16 cellular contexts compared by ENCODE assay signal in genomic region chr2:105570757-105571156, GRCh38.
DNase-seq lines count a peak whose midpoint lies in the region; ATAC-seq and TF ChIP-seq lines count a peak whose summit lies in the region.
"Had no signal": no experiment of that assay in that cellular context is flagged by ENCODE, and none has a peak within 500 bp of the region (broad histone marks: within the 10 kb centered on the region; RNA-seq: fewer than 3 reads in every experiment).

No MANE protein-coding gene starts in this region.

- H3K4me1 ChIP-seq in endodermal cell (ENCODE audit: control insufficient read depth, insufficient read depth, low read length) = no peaks in the 10 kb centered on the region
- H3K4me1 ChIP-seq: BE2C, HAP-1 had no signal

- H3K27ac Mint-ChIP-seq in WTC11 (no peak overlapping the region), endodermal cell (no peak overlapping the region)

- POLR2A ChIA-PET in WTC11 (lab: Charles Lee) = no interaction called here
- POLR2A ChIA-PET in GM10248 (lab: Yijun Ruan, JAX) = no interaction called here

- no peak overlapping the region for H3K27ac ChIP-seq in endodermal cell (ENCODE audit: low read depth, low read length)
- H3K27ac ChIP-seq: GM23248 had no signal

- H3K9ac ChIP-seq in endodermal cell (ENCODE audit: extremely low read depth, low read length, poor library complexity, severe bottlenecking) = no peak overlapping the region
- H3K9ac ChIP-seq: GM23248 had no signal

- H3K9me3 Mint-ChIP-seq in WTC11 (no peaks in the 10 kb centered on the region), endodermal cell (no peaks in the 10 kb centered on the region)
- H3K9me3 Mint-ChIP-seq: CD8-positive, alpha-beta memory T cell had no signal

- H3K27me3 Mint-ChIP-seq in WTC11 (ENCODE audit: low read depth) (no peaks in the 10 kb centered on the region; the same call in 1 of the 2 replicates), endodermal cell (ENCODE audit: insufficient read depth) (peaks cover 5% of the 10 kb centered on the region)

- no peaks in the 10 kb centered on the region for H3K36me3 ChIP-seq in endodermal cell (ENCODE audit: control insufficient read depth, insufficient read depth, low read length)
- H3K36me3 ChIP-seq: BE2C, HAP-1 had no signal

- TF ChIP-seq CTCF in WTC11 (IDR thresholded peaks at IDR 0.05) (no peak), endodermal cell (conservative IDR thresholded peaks at IDR 0.05) (peak; percentile 49), GM10248 (IDR thresholded peaks at IDR 0.05; ENCODE audit: control extremely low read depth, extremely low read depth, low read depth, missing control alignments) (no peak)

- H3K9me3 ChIP-seq in endodermal cell (ENCODE audit: control insufficient read depth, low read length) = no peaks in the 10 kb centered on the region
- H3K9me3 ChIP-seq: BE2C, Caco-2, HAP-1 had no signal

- CTCF ChIA-PET in WTC11 (lab: Charles Lee) (no interaction called here), GM10248 (lab: Yijun Ruan, JAX) (no interaction called here)

- no peaks in the 10 kb centered on the region for H3K36me3 Mint-ChIP-seq in WTC11
- H3K36me3 Mint-ChIP-seq in endodermal cell (ENCODE audit: low read depth) = no peaks in the 10 kb centered on the region
- H3K36me3 Mint-ChIP-seq: CD4-positive, CD25-positive, alpha-beta regulatory T cell had no signal

- H3K27me3 ChIP-seq in endodermal cell (ENCODE audit: control insufficient read depth, insufficient read depth, low read length, poor library complexity, severe bottlenecking) = peaks cover 7% of the 10 kb centered on the region

- H3K4me1 Mint-ChIP-seq in WTC11 (peaks cover 11% of the 10 kb centered on the region), endodermal cell (peaks cover 4% of the 10 kb centered on the region)

- WGBS in endodermal cell (ENCODE audit: insufficient coverage in 1 of 2, insufficient read length in 1 of 2), 2 experiments = 93% methylated on average over 4 of the region's 4 CpGs; no CpG with 5 or more reads in 1 of the 2 experiments

- H3K4me3 Mint-ChIP-seq in WTC11 (no peak overlapping the region), endodermal cell (no peak overlapping the region)
- H3K4me3 Mint-ChIP-seq: CD4-positive, CD25-positive, alpha-beta regulatory T cell; CD8-positive, alpha-beta memory T cell had no signal

- peak; percentile 11 for DNase-seq in activated CD8-positive, alpha-beta memory T cell treated with anti-CD3 and anti-CD28 coated beads for 24 hours
- DNase-seq in activated CD8-positive, alpha-beta memory T cell treated with anti-CD3 and anti-CD28 coated beads, Interleukin-2, amount 50 U/mL, for 4 hours = no peak
- DNase-seq in WTC11 (ENCODE audit: low spot score) (no peak), endodermal cell (no peak), germinal center (ENCODE audit: low spot score) (no peak), GM10248 (ENCODE audit: extremely low spot score) (no peak)
- DNase-seq: ACHN; BE2C; C1 segment of cervical spinal cord; Caco-2; CD4-positive, CD25-positive, alpha-beta regulatory T cell; CD8-positive, alpha-beta memory T cell; DND-41; EL; GM23248 had no signal

- H3K4me3 ChIP-seq in endodermal cell (ENCODE audit: low read length) = no peak overlapping the region
- H3K4me3 ChIP-seq: GM23248, HAP-1 had no signal

- peak; percentile 33; the same call in 1 of the 2 replicates for ATAC-seq in WTC11

TF ChIP-seq in WTC11, 78 proteins besides CTCF, POLR2A, EP300 and RAD21:
- TF ChIP-seq MYBL2 (CRISPR knock-in tag; IDR thresholded peaks at IDR 0.05) (no peak), ARID4B (CRISPR knock-in tag; IDR thresholded peaks at IDR 0.05; ENCODE audit: borderline replicate concordance) (no peak), ETV6 (CRISPR knock-in tag; IDR thresholded peaks at IDR 0.05) (no peak), ZNF423 (CRISPR knock-in tag; IDR thresholded peaks at IDR 0.05) (no peak), ERG (CRISPR knock-in tag; IDR thresholded peaks at IDR 0.05) (no peak), ATF1 (CRISPR knock-in tag; IDR thresholded peaks at IDR 0.05) (no peak), HMGA2 (CRISPR knock-in tag; IDR thresholded peaks at IDR 0.05) (no peak), TCF7 (CRISPR knock-in tag; IDR thresholded peaks at IDR 0.05; ENCODE audit: low read depth) (no peak), EMX1 (CRISPR knock-in tag; IDR thresholded peaks at IDR 0.05) (no peak), ZNF219 (CRISPR knock-in tag; IDR thresholded peaks at IDR 0.05; ENCODE audit: borderline replicate concordance) (no peak), ESRRA (CRISPR knock-in tag; IDR thresholded peaks at IDR 0.05; ENCODE audit: borderline replicate concordance) (no peak), FOXJ3 (CRISPR knock-in tag; IDR thresholded peaks at IDR 0.05; ENCODE audit: borderline replicate concordance) (no peak), ATF3 (CRISPR knock-in tag; conservative IDR thresholded peaks at IDR 0.05) (no peak), ZNF416 (CRISPR knock-in tag; IDR thresholded peaks at IDR 0.05) (no peak), JUN (CRISPR knock-in tag; IDR thresholded peaks at IDR 0.05) (no peak), ZNF425 (CRISPR knock-in tag; conservative IDR thresholded peaks at IDR 0.05) (no peak), ZSCAN18 (CRISPR knock-in tag; IDR thresholded peaks at IDR 0.05) (no peak)
TF ChIP-seq in WTC11: peak in this region for 0.
